8 cellular contexts compared by ENCODE assay signal in genomic region chr11:83157755-83158473, GRCh38. TPM values are rescaled to one million over a fixed set of nuclear protein-coding genes. Genes with fewer than 3 reads are reported as not detected.
DNase-seq lines count a peak whose midpoint lies in the region; ATAC-seq and TF ChIP-seq lines count a peak whose summit lies in the region.

No MANE protein-coding gene starts in this region.

- no peaks in the 10 kb centered on the region for H3K36me3 ChIP-seq in iPS DF 6.9 (ENCODE audit: control insufficient read depth, insufficient read depth, low read length)
- peaks cover 0 to 14% (median 0%) of the 10 kb centered on the region in 4 donors for H3K36me3 ChIP-seq in sigmoid colon

- H3K27ac ChIP-seq in iPS DF 6.9 (ENCODE audit: low read length) (no peak overlapping the region), sigmoid colon (peak overlapping the region; percentile 97 to 100 (median 98))

- WGBS in iPS DF 6.9 (ENCODE audit: insufficient coverage, insufficient read length): no CpG with 5 or more reads among the region's 14 CpGs
- 0% methylated on average over 14 of the region's 14 CpGs for WGBS in sigmoid colon, 2 donors

- H3K27me3 ChIP-seq in iPS DF 6.9 (ENCODE audit: control insufficient read depth, insufficient read depth, low read length): no peaks in the 10 kb centered on the region
- H3K27me3 ChIP-seq in sigmoid colon: no peaks in the 10 kb centered on the region

- DNase-seq in ELR (ENCODE audit: low read depth) (peak; percentile 66), M059J (ENCODE audit: low read depth) (peak; percentile 52), T-helper 2 cell (peak; percentile 15 to 62 (median 40)), astrocyte of the hippocampus (ENCODE audit: low read depth, low spot score) (peak; percentile 71), iPS DF 6.9 (ENCODE audit: low read depth, low spot score) (no peak), sigmoid colon (peak; percentile 81)

- ATAC-seq in GM21526 (IDR thresholded peaks at IDR 0.05; ENCODE audit: low FRiP score, unreplicated experiment) (no peak), HG03196 (IDR thresholded peaks at IDR 0.05; ENCODE audit: unreplicated experiment) (no peak)

- H3K9me3 ChIP-seq in iPS DF 6.9 (ENCODE audit: control insufficient read depth, insufficient read depth, low read length) (no peaks in the 10 kb centered on the region), sigmoid colon (no peaks in the 10 kb centered on the region)

- H3K4me1 ChIP-seq in iPS DF 6.9 (ENCODE audit: control insufficient read depth, insufficient read depth, low read length): peaks cover 2% of the 10 kb centered on the region; the same call in 1 of the 2 replicates
- peaks cover 0 to 45% (median 35%) of the 10 kb centered on the region in 4 donors for H3K4me1 ChIP-seq in sigmoid colon

- no peak for TF ChIP-seq CTCF in sigmoid colon (IDR thresholded peaks at IDR 0.05)

- intact Hi-C loops in sigmoid colon (cut with DNase I): loop anchor here (1.0 to 5.0 kb wide), 6 partner anchors 36 to 257 kb away; partner anchors contain the start of genes CCDC90B, DDIAS and PRCP

- TF ChIP-seq POLR2A in sigmoid colon (IDR thresholded peaks at IDR 0.05): no peak

- H3K4me3 ChIP-seq in iPS DF 6.9 (ENCODE audit: low read length) (peak overlapping the region; percentile 99), sigmoid colon (peak overlapping the region; percentile 80 to 97 (median 87))

- TF ChIP-seq EP300 in sigmoid colon (IDR thresholded peaks at IDR 0.05): no peak

RNA-seq across cellular contexts. Expression of gene PCF11, which starts 1.0 kb away (rescaled TPM):
- 16.5 and 25.3 TPM in 2 replicates for total RNA-seq in M059J (2014; rRNA removed; shearing (Covaris generic))
- total RNA-seq in sigmoid colon: 10 to 100 TPM; 62.0 to 78.2 (median 66.3) TPM
- 10 to 100 TPM; 12.7 to 34.4 (median 13.2) TPM for polyA plus RNA-seq in sigmoid colon

RNA-seq across cellular contexts. Expression of gene ANKRD42, which starts 35.6 kb away (rescaled TPM):
- 5.6 and 8.7 TPM in 2 replicates for total RNA-seq in M059J (2014; rRNA removed; shearing (Covaris generic))
- 10 to 100 TPM in 3 of 4 donors, 1 to 10 TPM in 1; 9.6 to 12.2 (median 11.0) TPM for total RNA-seq in sigmoid colon
- polyA plus RNA-seq in sigmoid colon: 1 to 10 TPM; 4.2 to 5.4 (median 5.3) TPM
